In genomic region chr7:131543298-131543697, GRCh38 we compare ENCODE assay signal across 21 cellular contexts. TPM values are rescaled to one million over a fixed set of nuclear protein-coding genes. Genes with fewer than 3 reads are reported as not detected.
DNase-seq lines count a peak whose midpoint lies in the region; ATAC-seq, FAIRE-seq and TF ChIP-seq lines count a peak whose summit lies in the region.
"Had no signal": no experiment of that assay in that cellular context is flagged by ENCODE, and none has a peak within 500 bp of the region (broad histone marks: within the 10 kb centered on the region; RNA-seq: fewer than 3 reads in every experiment).

No MANE protein-coding gene starts in this region.

- 92% methylated on average over 5 of the region's 5 CpGs; no CpG with 5 or more reads in 1 of the 2 experiments for WGBS in H1 (ENCODE audit: extremely low coverage in 1 of 2, insufficient coverage in 1 of 2, insufficient read length in 1 of 2, insufficient replicate concordance in 2 of 2, low coverage in 1 of 2, low lambda C conversion rate in 2 of 2, missing lambda C conversion rate in 1 of 2), 2 experiments

- H3K79me1 ChIP-seq in H1 (ENCODE audit: low read depth, low read length): peaks cover 12% of the 10 kb centered on the region

- no peak overlapping the region for H4K91ac ChIP-seq in H1 (replicated peaks; ENCODE audit: insufficient read length, low read length)

- H3K4me1 ChIP-seq in H1 (replicated peaks in 1 of 4; ENCODE audit: control insufficient read depth in 3 of 4, insufficient read depth in 4 of 4, low read length in 3 of 4) (peaks cover 41 to 86% (median 62%) of the 10 kb centered on the region in 4 experiments), osteoblast (ENCODE audit: insufficient read depth, low read length) (peaks cover 13% of the 10 kb centered on the region), upper lobe of right lung (peaks cover 26% of the 10 kb centered on the region)

- H2BK5ac ChIP-seq in H1 (ENCODE audit: low read depth, low read length): peak overlapping the region; percentile 56

- H3K9me3 ChIP-seq in H1 (ENCODE audit: insufficient read depth in 2 of 2, low read depth in 1 of 2, low read length in 1 of 2) (no peaks in the 10 kb centered on the region), osteoblast (ENCODE audit: low read depth, low read length) (no peaks in the 10 kb centered on the region), upper lobe of right lung (no peaks in the 10 kb centered on the region)
- H3K9me3 ChIP-seq: Caco-2 had no signal

- no peak overlapping the region for H2BK15ac ChIP-seq in H1 (ENCODE audit: low read length)

- POLR2A ChIA-PET in H1 (lab: Charles Lee; ENCODE audit: partially characterized antibody): interaction anchor here (1.3 to 17.7 kb wide), 5 partner anchors 8 to 65 kb away, joined by 3 to 108 read pairs (median 10); no protein-coding TSS in a partner anchor

- H2AFZ ChIP-seq in H1 (ENCODE audit: low read length): no peak overlapping the region
- H2AFZ ChIP-seq in osteoblast (ENCODE audit: low read length): no peak overlapping the region

- no peak for TF ChIP-seq POLR2A in H1 (IDR thresholded peaks at IDR 0.05; ENCODE audit: control extremely low read depth in 1 of 2, low read depth in 2 of 2, low read length in 2 of 2)

- H3K23ac ChIP-seq in H1 (ENCODE audit: insufficient read length): no peak overlapping the region

- no peak overlapping the region for H3K4ac ChIP-seq in H1 (replicated peaks; ENCODE audit: insufficient read length, low read depth, low read length)

- no peak for TF ChIP-seq RAD21 in H1 (IDR thresholded peaks at IDR 0.05 in 1 of 2, conservative IDR thresholded peaks at IDR 0.05 in 1 of 2; ENCODE audit: low read depth in 2 of 2, low read length in 2 of 2)

- 0 out of 2 replicates have a peak overlapping the region, but pooled peaks have one; percentile 20 for H2BK12ac ChIP-seq in H1 (ENCODE audit: low read depth, low read length)

- no peak for TF ChIP-seq EP300 in H1 (IDR thresholded peaks at IDR 0.05; ENCODE audit: borderline replicate concordance in 1 of 2, low read depth in 2 of 2, low read length in 2 of 2)

- H4K20me1 ChIP-seq in H1 (replicated peaks in 1 of 2; ENCODE audit: control insufficient read depth in 1 of 2, insufficient read depth in 2 of 2, low read length in 2 of 2) (peaks cover 68 to 84% of the 10 kb centered on the region in 2 experiments), osteoblast (ENCODE audit: insufficient read depth, low read length) (no peaks in the 10 kb centered on the region)

- no peak overlapping the region for H2AK5ac ChIP-seq in H1 (ENCODE audit: low read depth, low read length)

- no peak for FAIRE-seq in H1 (lab: Jason Lieb, UNC)
- FAIRE-seq: G401.6, GM12891, HepG2 had no signal

- no peak overlapping the region for H2BK20ac ChIP-seq in H1 (ENCODE audit: low read length)

- H3K9ac ChIP-seq in H1 (replicated peaks in 1 of 4; ENCODE audit: extremely low read depth in 1 of 4, low read depth in 3 of 4, low read length in 3 of 4): no peak overlapping the region

- H3K79me2 ChIP-seq in H1 (ENCODE audit: control insufficient read depth in 1 of 2, insufficient read depth in 2 of 2, low read length in 2 of 2) (peaks cover 82 to 100% of the 10 kb centered on the region in 2 experiments), osteoblast (ENCODE audit: insufficient read depth, low read length) (peaks cover 60% of the 10 kb centered on the region)

- DNase-seq in Right ventricle myocardium inferior (ENCODE audit: missing footprints): peak; percentile 11
- no peak for DNase-seq in left cardiac atrium
- no peak for DNase-seq in H1 (ENCODE audit: low read depth in 1 of 2, low spot score in 2 of 2)
- peak; percentile 11 for DNase-seq in osteoblast (ENCODE audit: insufficient read length, low spot score, missing footprints)
- peak; percentile 28 for DNase-seq in upper lobe of right lung
- DNase-seq in SIG-M5 (lab: John Stamatoyannopoulos, UW): no peak
- DNase-seq: 8988T, C1 segment of cervical spinal cord, Caco-2, HFFc6, Kasumi-1, NCI-H1417, NCI-H2029, NCI-H510A, SHP77 had no signal

- no peaks in the 10 kb centered on the region for H3K23me2 ChIP-seq in H1 (ENCODE audit: low read depth, low read length)

- H3K14ac ChIP-seq in H1 (ENCODE audit: insufficient read length): no peak overlapping the region

- H3K4me3 ChIP-seq in H1 (ENCODE audit: extremely low read depth in 1 of 4, insufficient read depth in 2 of 4, low read depth in 3 of 4, low read length in 4 of 4) (no peak overlapping the region), osteoblast (ENCODE audit: insufficient read depth, low read length) (no peak overlapping the region), upper lobe of right lung (no peak overlapping the region)

- no peaks in the 10 kb centered on the region for H3K27me3 ChIP-seq in H1 (replicated peaks in 1 of 4; ENCODE audit: control insufficient read depth in 3 of 4, extremely low read depth in 1 of 4, insufficient read depth in 3 of 4, low read length in 3 of 4)
- no peaks in the 10 kb centered on the region for H3K27me3 ChIP-seq in osteoblast (ENCODE audit: insufficient read depth, low read length)
- no peaks in the 10 kb centered on the region for H3K27me3 ChIP-seq in upper lobe of right lung

- peaks cover 7 to 82% (median 10%) of the 10 kb centered on the region in 4 experiments; a peak in 7 of 8 replicates for H3K36me3 ChIP-seq in H1 (ENCODE audit: control insufficient read depth in 2 of 4, insufficient read depth in 4 of 4, low read length in 3 of 4)
- H3K36me3 ChIP-seq in osteoblast (ENCODE audit: insufficient read depth, low read length): no peaks in the 10 kb centered on the region
- H3K36me3 ChIP-seq in upper lobe of right lung: no peaks in the 10 kb centered on the region

- CTCF ChIA-PET in H1 (lab: Charles Lee; ENCODE audit: partially characterized antibody): interaction anchor here (1.0 to 15.1 kb wide), 13 partner anchors 8 to 113 kb away, joined by 3 to 164 read pairs (median 27); no protein-coding TSS in a partner anchor

- H4K5ac ChIP-seq in H1 (ENCODE audit: insufficient read length, low read depth, low read length): no peak overlapping the region

- H3K4me2 ChIP-seq in H1 (ENCODE audit: insufficient read depth in 1 of 2, low read depth in 2 of 2, low read length in 2 of 2) (peak overlapping the region in 1 of 2 experiments; percentile 99; a peak in 1 of 4 replicates), osteoblast (ENCODE audit: insufficient read depth, low read length) (no peak overlapping the region)

- no peak overlapping the region for H3K18ac ChIP-seq in H1 (ENCODE audit: extremely low read depth, low read length)

- no peak overlapping the region for H3K27ac ChIP-seq in H1 (ENCODE audit: low read depth, low read length)
- no peak overlapping the region for H3K27ac ChIP-seq in osteoblast (ENCODE audit: low read depth, low read length)
- no peak overlapping the region for H3K27ac ChIP-seq in upper lobe of right lung

- H2BK120ac ChIP-seq in H1 (replicated peaks; ENCODE audit: low read depth, low read length): no peak overlapping the region

- TF ChIP-seq CTCF in H1 (IDR thresholded peaks at IDR 0.05; ENCODE audit: control extremely low read depth in 1 of 3, insufficient read depth in 1 of 3, low read depth in 1 of 3, low read length in 3 of 3) (no peak), osteoblast (IDR thresholded peaks at IDR 0.05; ENCODE audit: extremely low read depth, low read depth, low read length) (no peak), upper lobe of right lung (IDR thresholded peaks at IDR 0.05) (no peak)

- no peak overlapping the region for H3K56ac ChIP-seq in H1 (replicated peaks; ENCODE audit: insufficient read length, low read depth, low read length)

- intact Hi-C loops in Right ventricle myocardium inferior (cut with DNase I) (no loop called here), left cardiac atrium (cut with DNase I) (loop anchor here in 1 of 2 donors (10.0 kb wide), 1 partner anchor 112 kb away; no protein-coding TSS in a partner anchor), upper lobe of right lung (cut with DNase I) (loop anchor here (10.0 kb wide), 1 partner anchor 112 kb away; no protein-coding TSS in a partner anchor)

- no peak overlapping the region for H4K8ac ChIP-seq in H1 (ENCODE audit: extremely low read depth, insufficient read depth, low read length)

- ATAC-seq in Right ventricle myocardium inferior (no peak), left cardiac atrium (no peak), upper lobe of right lung (no peak), GM21360 (IDR thresholded peaks at IDR 0.05; ENCODE audit: unreplicated experiment) (no peak), HG03139 (IDR thresholded peaks at IDR 0.05; ENCODE audit: unreplicated experiment) (no peak)
- ATAC-seq: HepG2, Panc1 had no signal

TF ChIP-seq in H1, 55 proteins besides CTCF, POLR2A, EP300 and RAD21:
- TF ChIP-seq, protein P1, sequence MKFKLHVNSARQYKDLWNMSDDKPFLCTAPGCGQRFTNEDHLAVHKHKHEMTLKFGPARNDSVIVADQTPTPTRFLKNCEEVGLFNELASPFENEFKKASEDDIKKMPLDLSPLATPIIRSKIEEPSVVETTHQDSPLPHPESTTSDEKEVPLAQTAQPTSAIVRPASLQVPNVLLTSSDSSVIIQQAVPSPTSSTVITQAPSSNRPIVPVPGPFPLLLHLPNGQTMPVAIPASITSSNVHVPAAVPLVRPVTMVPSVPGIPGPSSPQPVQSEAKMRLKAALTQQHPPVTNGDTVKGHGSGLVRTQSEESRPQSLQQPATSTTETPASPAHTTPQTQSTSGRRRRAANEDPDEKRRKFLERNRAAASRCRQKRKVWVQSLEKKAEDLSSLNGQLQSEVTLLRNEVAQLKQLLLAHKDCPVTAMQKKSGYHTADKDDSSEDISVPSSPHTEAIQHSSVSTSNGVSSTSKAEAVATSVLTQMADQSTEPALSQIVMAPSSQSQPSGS (IDR thresholded peaks at IDR 0.05; ENCODE audit: low read length): no peak
- TF ChIP-seq CBX5 (IDR thresholded peaks at IDR 0.05; ENCODE audit: low read depth, low read length) (no peak), KDM5A (IDR thresholded peaks at IDR 0.05; ENCODE audit: low read length) (no peak), HDAC2 (IDR thresholded peaks at IDR 0.05; ENCODE audit: borderline replicate concordance in 1 of 2, low read depth in 2 of 2, low read length in 2 of 2) (no peak), SP4 (IDR thresholded peaks at IDR 0.05; ENCODE audit: low read length) (no peak), BCL11A (IDR thresholded peaks at IDR 0.05; ENCODE audit: low read depth in 2 of 2, low read length in 2 of 2) (no peak)

RNA-seq across cellular contexts. Expression of gene PODXL, which starts 13.1 kb away (rescaled TPM):
- total RNA-seq in Right ventricle myocardium inferior (59.0 TPM), left cardiac atrium (10 to 100 TPM; 45.0 to 90.7 TPM), osteoblast (0.88 and 1.4 TPM in 2 replicates), upper lobe of right lung (99.9 TPM)
- total RNA-seq in H1 (2021; fragmentation: NEBNext Ultra II Directional; extraction: Animal tissue kit (Norgen Biotek cat#: 25700)): 925 and 945 TPM in 2 replicates
- polyA plus RNA-seq in H1 (2011; rRNA removed): 638 and 872 TPM in 2 replicates
- polyA plus RNA-seq in H1 (2011; cell fraction: cytosol; rRNA removed): 613 TPM
- 1,168 TPM for polyA plus RNA-seq in H1 (2011; cell fraction: nucleus; rRNA removed)
- 630 to 776 TPM (median 695 TPM) in 4 replicates for polyA plus RNA-seq in H1 (2012, experiment 1 of 2)
- polyA plus RNA-seq in H1 (2012, experiment 2 of 2): 245 TPM
- polyA plus RNA-seq in H1 (2013, experiment 1 of 2): 1,216 TPM
- 1,270 TPM for polyA plus RNA-seq in H1 (2013, experiment 2 of 2)
- polyA minus RNA-seq in H1 (2011; rRNA and poly(A)+ RNA removed): 937 and 993 TPM in 2 replicates
- polyA minus RNA-seq in H1 (2011; cell fraction: cytosol; rRNA and poly(A)+ RNA removed): 707 TPM
- polyA minus RNA-seq in H1 (2011; cell fraction: nucleus; rRNA and poly(A)+ RNA removed): 436 TPM

Comparison
In these comparisons a context has a peak if more than half of its experiments do, and no peak if none do; other contexts are left out.
1. DNase-seq: peak in Right ventricle myocardium inferior (single experiment), osteoblast (single experiment) and upper lobe of right lung (single experiment); none in left cardiac atrium (single experiment), H1 (0 of 2) and SIG-M5 (single experiment).
2. RNA of gene PODXL, which starts 13.1 kb away (total RNA-seq): 925 to 945 TPM in H1, 99.9 TPM in upper lobe of right lung (single experiment), 45.0 to 90.7 TPM in left cardiac atrium and 59.0 TPM in Right ventricle myocardium inferior (single experiment); 0.88 to 1.4 TPM in osteoblast; every median in the first group is over 10 times any median in the second.